ENCODE assay signal across 9 cellular contexts in the genomic region with DNA sequence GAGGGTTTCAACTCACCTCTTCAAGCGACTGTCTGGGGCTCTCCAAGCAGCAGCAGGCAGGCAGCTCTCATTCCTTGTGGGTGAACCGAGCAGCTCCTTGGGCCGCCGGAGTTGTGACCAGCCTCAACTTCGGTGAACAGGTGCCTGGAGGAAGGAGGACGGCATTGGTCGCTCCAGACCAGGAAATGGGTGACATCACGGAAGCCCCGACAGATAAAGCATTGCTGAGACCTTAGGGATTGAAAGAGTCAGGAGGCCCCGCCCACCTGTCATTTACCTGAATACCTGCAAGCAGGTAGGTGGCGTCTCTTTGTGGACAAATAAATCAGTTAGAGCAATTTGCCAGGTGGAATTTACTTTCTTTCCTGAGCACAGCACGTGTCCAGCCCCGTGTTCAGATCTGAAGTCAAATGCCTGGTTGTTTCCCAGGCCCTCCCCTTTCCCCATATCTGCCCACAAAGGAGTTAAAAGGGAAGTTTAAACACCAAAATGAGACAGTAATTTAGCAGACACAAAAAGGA. TPM values are rescaled to one million over a fixed set of nuclear protein-coding genes. Genes with fewer than 3 reads are reported as not detected.
DNase-seq lines count a peak whose midpoint lies in the region; ATAC-seq and TF ChIP-seq lines count a peak whose summit lies in the region.
"Had no signal": no experiment of that assay in that cellular context is flagged by ENCODE, and none has a peak within 500 bp of the region (broad histone marks: within the 10 kb centered on the region; RNA-seq: fewer than 3 reads in every experiment).

LNX1 (minus strand) TSS at position 115 of the 521 bp plus-strand sequence. CDS start 17,484 bp downstream, outside the sequence.

- no peaks in the 10 kb centered on the region for H3K27me3 Mint-ChIP-seq in osteocyte (ENCODE audit: unreplicated experiment)

- no peak within 1 kb of the TSS for H3K4me3 ChIP-seq in esophagus muscularis mucosa

- DNase-seq in NCI-H526 treated with DMSO at 0.1 percent for 48 hours (lab: John Stamatoyannopoulos, UW) (peak; percentile 97), esophagus muscularis mucosa (ENCODE audit: extremely low spot score) (peak; percentile 21), osteocyte (ENCODE audit: extremely low spot score, unreplicated experiment) (no peak), cerebellar cortex (ENCODE audit: low spot score) (no peak), GM19240 (ENCODE audit: insufficient read length, low spot score) (no peak)
- DNase-seq: activated CD4-positive, alpha-beta T cell treated with anti-CD3 and anti-CD28 coated beads, Interleukin-2, amount 50 U/mL, for 48 hours had no signal

- no peaks in the 10 kb centered on the region for H3K9me3 Mint-ChIP-seq in osteocyte (ENCODE audit: unreplicated experiment)

- peaks cover 34% of the 10 kb centered on the region for H3K4me1 Mint-ChIP-seq in osteocyte (ENCODE audit: unreplicated experiment)

- H3K27ac ChIP-seq in esophagus muscularis mucosa (replicated peaks in 1 of 4) = no peak within 1 kb of the TSS

- H3K4me3 Mint-ChIP-seq in osteocyte (ENCODE audit: unreplicated experiment) = peak within 1 kb of the TSS; percentile 70

- H3K36me3 ChIP-seq in esophagus muscularis mucosa = no peaks in the 10 kb centered on the region

- 59% methylated on average over 13 of the region's 13 CpGs for WGBS in esophagus muscularis mucosa

- TF ChIP-seq EP300 in esophagus muscularis mucosa (IDR thresholded peaks at IDR 0.05) = no peak

- H3K9me3 ChIP-seq in esophagus muscularis mucosa = no peaks in the 10 kb centered on the region

- TF ChIP-seq POLR2A in esophagus muscularis mucosa (IDR thresholded peaks at IDR 0.05; ENCODE audit: low read depth) = no peak

- ATAC-seq in GM21786 (IDR thresholded peaks at IDR 0.05; ENCODE audit: unreplicated experiment) = peak; percentile 34
- ATAC-seq in GM19395 (IDR thresholded peaks at IDR 0.05; ENCODE audit: unreplicated experiment) = no peak
- ATAC-seq in GM21381 (IDR thresholded peaks at IDR 0.05; ENCODE audit: unreplicated experiment) = no peak

- H3K4me1 ChIP-seq in esophagus muscularis mucosa = peaks cover 0 to 11% (median 6%) of the 10 kb centered on the region in 4 donors

- intact Hi-C loops in esophagus muscularis mucosa (cut with DNase I) = no loop called here

- peak within 1 kb of the TSS; percentile 87 for H3K27ac Mint-ChIP-seq in osteocyte (ENCODE audit: unreplicated experiment)

- no peak for TF ChIP-seq CTCF in esophagus muscularis mucosa (IDR thresholded peaks at IDR 0.05)
- TF ChIP-seq CTCF in osteocyte (IDR thresholded peaks at IDR 0.05) = no peak

- peaks cover 0 to 12% (median 0%) of the 10 kb centered on the region in 4 donors for H3K27me3 ChIP-seq in esophagus muscularis mucosa

- H3K36me3 Mint-ChIP-seq in osteocyte (ENCODE audit: unreplicated experiment) = no peaks in the 10 kb centered on the region

RNA-seq across cellular contexts. Expression of gene LNX1, which starts in this region (rescaled TPM):
- 10 to 100 TPM in 1 of 4 donors, 1 to 10 TPM in 3; 5.8 to 14.7 (median 8.4) TPM for total RNA-seq in esophagus muscularis mucosa
- 0.24 and 0.44 TPM in 2 replicates for total RNA-seq in osteocyte

Comparison
In these comparisons a context has a peak if more than half of its experiments do, and no peak if none do; other contexts are left out.
1. DNase-seq: peak in NCI-H526 treated with DMSO at 0.1 percent for 48 hours (single experiment) and esophagus muscularis mucosa (single experiment); none in osteocyte (single experiment), cerebellar cortex (single experiment) and GM19240 (single experiment).